ENCODE assay signal across 9 cellular contexts in genomic region chr12:63294327-63294632, GRCh38.
DNase-seq lines count a peak whose midpoint lies in the region; ATAC-seq and TF ChIP-seq lines count a peak whose summit lies in the region.
"Had no signal": no experiment of that assay in that cellular context is flagged by ENCODE, and none has a peak within 500 bp of the region (broad histone marks: within the 10 kb centered on the region; RNA-seq: fewer than 3 reads in every experiment).

No MANE protein-coding gene starts in this region.

- H3K27ac Mint-ChIP-seq in MCF 10A (ENCODE audit: low read depth, unreplicated experiment) (no peak overlapping the region), endodermal cell (peak overlapping the region; percentile 38)
- H3K27ac Mint-ChIP-seq: natural killer cell treated with Interleukin-12 subunit alpha and Interleukin-12 subunit beta and Interleukin-15 and Interleukin-18, amount 100 ng/mL, for 72 hours had no signal

- H3K4me1 Mint-ChIP-seq in MCF 10A (ENCODE audit: insufficient read depth, unreplicated experiment) (peaks cover 6% of the 10 kb centered on the region), endodermal cell (no peaks in the 10 kb centered on the region)

- WGBS in endodermal cell (ENCODE audit: insufficient coverage in 1 of 2, insufficient read length in 1 of 2), 2 experiments = 75% methylated on average over 1 of the region's 1 CpG; no CpG with 5 or more reads in 1 of the 2 experiments

- peaks cover 61% of the 10 kb centered on the region for H3K27me3 Mint-ChIP-seq in MCF 10A (ENCODE audit: insufficient read depth, unreplicated experiment)
- no peaks in the 10 kb centered on the region for H3K27me3 Mint-ChIP-seq in endodermal cell (ENCODE audit: insufficient read depth)

- DNase-seq in MCF 10A (ENCODE audit: unreplicated experiment) (peak; percentile 55), breast epithelium (ENCODE audit: low spot score in 2 of 2) (no peak), HS-5 (ENCODE audit: low read depth) (peak; percentile 54), endodermal cell (no peak), Right ventricle myocardium superior (no peak), amygdala (lab: John Stamatoyannopoulos, UW) (no peak), NCI-H146 treated with DMSO at 0.1 percent for 48 hours (lab: John Stamatoyannopoulos, UW; ENCODE audit: unreplicated experiment) (no peak)

- intact Hi-C loops in MCF 10A (cut with micrococcal nuclease) = no loop called here
- intact Hi-C loops in breast epithelium (cut with DNase I; ENCODE audit: low total_unique reads) = no loop called here
- intact Hi-C loops in Right ventricle myocardium superior (cut with DNase I) = no loop called here

- POLR2A ChIA-PET in MCF 10A (lab: Yijun Ruan, JAX) = interaction anchor here (0.8 kb wide), 1 partner anchor 202 kb away, joined by 3 read pairs; no protein-coding TSS in a partner anchor

- H3K4me1 ChIP-seq in breast epithelium (no peaks in the 10 kb centered on the region), endodermal cell (ENCODE audit: control insufficient read depth, insufficient read depth, low read length) (no peaks in the 10 kb centered on the region)

- ATAC-seq in Right ventricle myocardium superior (ENCODE audit: poor library complexity) (no peak), GM19328 (IDR thresholded peaks at IDR 0.05; ENCODE audit: unreplicated experiment) (no peak)
- ATAC-seq: natural killer cell treated with Interleukin-12 subunit alpha and Interleukin-12 subunit beta and Interleukin-15 and Interleukin-18, amount 100 ng/mL, for 72 hours had no signal

- no peak for TF ChIP-seq CTCF in MCF 10A (IDR thresholded peaks at IDR 0.05; ENCODE audit: unreplicated experiment)
- no peak for TF ChIP-seq CTCF in breast epithelium (IDR thresholded peaks at IDR 0.05)
- no peak for TF ChIP-seq CTCF in endodermal cell (conservative IDR thresholded peaks at IDR 0.05)

- no peak for TF ChIP-seq POLR2A in breast epithelium (IDR thresholded peaks at IDR 0.05)

- no peaks in the 10 kb centered on the region for H3K36me3 ChIP-seq in breast epithelium
- H3K36me3 ChIP-seq in endodermal cell (ENCODE audit: control insufficient read depth, insufficient read depth, low read length) = no peaks in the 10 kb centered on the region

- no TSS peak for BruUV-seq in MCF 10A (replicated peaks; lab: Mats Ljungman, UMichigan)

- no peaks in the 10 kb centered on the region for H3K27me3 ChIP-seq in breast epithelium
- H3K27me3 ChIP-seq in endodermal cell (ENCODE audit: control insufficient read depth, insufficient read depth, low read length, poor library complexity, severe bottlenecking) = no peaks in the 10 kb centered on the region

- H3K9ac ChIP-seq in endodermal cell (ENCODE audit: extremely low read depth, low read length, poor library complexity, severe bottlenecking) = no peak overlapping the region

- H3K9me3 ChIP-seq in breast epithelium (no peaks in the 10 kb centered on the region), endodermal cell (ENCODE audit: control insufficient read depth, low read length) (no peaks in the 10 kb centered on the region)

- CTCF ChIA-PET in MCF 10A (lab: Yijun Ruan, JAX) = no interaction called here

- H3K27ac ChIP-seq in breast epithelium (no peak overlapping the region), endodermal cell (ENCODE audit: low read depth, low read length) (no peak overlapping the region)

- H3K9me3 Mint-ChIP-seq in MCF 10A (ENCODE audit: unreplicated experiment) (no peaks in the 10 kb centered on the region), endodermal cell (no peaks in the 10 kb centered on the region)

- H3K4me3 Mint-ChIP-seq in MCF 10A (ENCODE audit: unreplicated experiment) (no peak overlapping the region), endodermal cell (no peak overlapping the region)
- H3K4me3 Mint-ChIP-seq: natural killer cell treated with Interleukin-12 subunit alpha and Interleukin-12 subunit beta and Interleukin-15 and Interleukin-18, amount 100 ng/mL, for 72 hours had no signal

- H3K36me3 Mint-ChIP-seq in MCF 10A (ENCODE audit: insufficient read depth, unreplicated experiment) (no peaks in the 10 kb centered on the region), endodermal cell (ENCODE audit: low read depth) (no peaks in the 10 kb centered on the region)
- H3K36me3 Mint-ChIP-seq: natural killer cell treated with Interleukin-12 subunit alpha and Interleukin-12 subunit beta and Interleukin-15 and Interleukin-18, amount 100 ng/mL, for 72 hours had no signal

- H3K4me3 ChIP-seq in breast epithelium (no peak overlapping the region), endodermal cell (ENCODE audit: low read length) (no peak overlapping the region)

Comparison
In these comparisons a context has a peak if more than half of its experiments do, and no peak if none do; other contexts are left out.
1. DNase-seq: peak in MCF 10A (single experiment) and HS-5 (single experiment); none in breast epithelium (0 of 2), endodermal cell (single experiment), Right ventricle myocardium superior (single experiment), amygdala (0 of 56) and NCI-H146 treated with DMSO at 0.1 percent for 48 hours (single experiment).